In genomic region chr12:51829641-51830040, GRCh38 we compare ENCODE assay signal across 1 cellular context.
TF ChIP-seq lines count a peak whose summit lies in the region.

No MANE protein-coding gene starts in this region.

TF ChIP-seq in K562, 482 proteins besides CTCF, POLR2A, EP300 and RAD21:
- TF ChIP-seq LCOR (CRISPR knock-in tag; IDR thresholded peaks at IDR 0.05) (no peak), THRB (CRISPR knock-in tag; conservative IDR thresholded peaks at IDR 0.05) (0 out of 2 replicates have a peak, but pooled peaks have one; percentile 26), ZNF512 (tag; IDR thresholded peaks at IDR 0.05) (peak; percentile 91), ZNF609 (CRISPR knock-in tag; IDR thresholded peaks at IDR 0.05; ENCODE audit: borderline replicate concordance) (no peak), HDAC3 (IDR thresholded peaks at IDR 0.05; ENCODE audit: borderline replicate concordance, partially characterized antibody) (no peak)
